1 cellular context compared by ENCODE assay signal in genomic region chr12:124679533-124680371, GRCh38.
TF ChIP-seq lines count a peak whose summit lies in the region.

No MANE protein-coding gene starts in this region.

TF ChIP-seq in HepG2, 621 proteins besides CTCF, POLR2A, EP300 and RAD21 (continued from another document):
- peak; percentile 68; the same call in 1 of the 2 replicates for TF ChIP-seq ZNF292 (CRISPR knock-in tag; IDR thresholded peaks at IDR 0.05; ENCODE audit: borderline replicate concordance, low read depth)
- no peak for TF ChIP-seq NONO (IDR thresholded peaks at IDR 0.05)
- TF ChIP-seq NONO (CRISPR knock-in tag; conservative IDR thresholded peaks at IDR 0.05), result 0 out of 2 replicates have a peak, but pooled peaks have one; percentile 19
- peak; percentile 22; the same call in 1 of the 2 replicates for TF ChIP-seq TAF1 (CRISPR knock-in tag; IDR thresholded peaks at IDR 0.05)
- TF ChIP-seq, protein P1, sequence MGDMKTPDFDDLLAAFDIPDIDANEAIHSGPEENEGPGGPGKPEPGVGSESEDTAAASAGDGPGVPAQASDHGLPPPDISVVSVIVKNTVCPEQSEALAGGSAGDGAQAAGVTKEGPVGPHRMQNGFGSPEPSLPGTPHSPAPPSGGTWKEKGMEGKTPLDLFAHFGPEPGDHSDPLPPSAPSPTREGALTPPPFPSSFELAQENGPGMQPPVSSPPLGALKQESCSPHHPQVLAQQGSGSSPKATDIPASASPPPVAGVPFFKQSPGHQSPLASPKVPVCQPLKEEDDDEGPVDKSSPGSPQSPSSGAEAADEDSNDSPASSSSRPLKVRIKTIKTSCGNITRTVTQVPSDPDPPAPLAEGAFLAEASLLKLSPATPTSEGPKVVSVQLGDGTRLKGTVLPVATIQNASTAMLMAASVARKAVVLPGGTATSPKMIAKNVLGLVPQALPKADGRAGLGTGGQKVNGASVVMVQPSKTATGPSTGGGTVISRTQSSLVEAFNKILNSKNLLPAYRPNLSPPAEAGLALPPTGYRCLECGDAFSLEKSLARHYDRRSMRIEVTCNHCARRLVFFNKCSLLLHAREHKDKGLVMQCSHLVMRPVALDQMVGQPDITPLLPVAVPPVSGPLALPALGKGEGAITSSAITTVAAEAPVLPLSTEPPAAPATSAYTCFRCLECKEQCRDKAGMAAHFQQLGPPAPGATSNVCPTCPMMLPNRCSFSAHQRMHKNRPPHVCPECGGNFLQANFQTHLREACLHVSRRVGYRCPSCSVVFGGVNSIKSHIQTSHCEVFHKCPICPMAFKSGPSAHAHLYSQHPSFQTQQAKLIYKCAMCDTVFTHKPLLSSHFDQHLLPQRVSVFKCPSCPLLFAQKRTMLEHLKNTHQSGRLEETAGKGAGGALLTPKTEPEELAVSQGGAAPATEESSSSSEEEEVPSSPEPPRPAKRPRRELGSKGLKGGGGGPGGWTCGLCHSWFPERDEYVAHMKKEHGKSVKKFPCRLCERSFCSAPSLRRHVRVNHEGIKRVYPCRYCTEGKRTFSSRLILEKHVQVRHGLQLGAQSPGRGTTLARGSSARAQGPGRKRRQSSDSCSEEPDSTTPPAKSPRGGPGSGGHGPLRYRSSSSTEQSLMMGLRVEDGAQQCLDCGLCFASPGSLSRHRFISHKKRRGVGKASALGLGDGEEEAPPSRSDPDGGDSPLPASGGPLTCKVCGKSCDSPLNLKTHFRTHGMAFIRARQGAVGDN (CRISPR knock-in tag; IDR thresholded peaks at IDR 0.05), result peak; percentile 58
- 0 out of 2 replicates have a peak, but pooled peaks have one; percentile 21 for TF ChIP-seq ZNF605 (CRISPR knock-in tag; IDR thresholded peaks at IDR 0.05)
- TF ChIP-seq, protein P2, sequence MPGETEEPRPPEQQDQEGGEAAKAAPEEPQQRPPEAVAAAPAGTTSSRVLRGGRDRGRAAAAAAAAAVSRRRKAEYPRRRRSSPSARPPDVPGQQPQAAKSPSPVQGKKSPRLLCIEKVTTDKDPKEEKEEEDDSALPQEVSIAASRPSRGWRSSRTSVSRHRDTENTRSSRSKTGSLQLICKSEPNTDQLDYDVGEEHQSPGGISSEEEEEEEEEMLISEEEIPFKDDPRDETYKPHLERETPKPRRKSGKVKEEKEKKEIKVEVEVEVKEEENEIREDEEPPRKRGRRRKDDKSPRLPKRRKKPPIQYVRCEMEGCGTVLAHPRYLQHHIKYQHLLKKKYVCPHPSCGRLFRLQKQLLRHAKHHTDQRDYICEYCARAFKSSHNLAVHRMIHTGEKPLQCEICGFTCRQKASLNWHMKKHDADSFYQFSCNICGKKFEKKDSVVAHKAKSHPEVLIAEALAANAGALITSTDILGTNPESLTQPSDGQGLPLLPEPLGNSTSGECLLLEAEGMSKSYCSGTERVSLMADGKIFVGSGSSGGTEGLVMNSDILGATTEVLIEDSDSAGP (CRISPR knock-in tag; IDR thresholded peaks at IDR 0.05; ENCODE audit: borderline replicate concordance), result peak; percentile 44; the same call in 1 of the 2 replicates
- TF ChIP-seq CCDC6 (CRISPR knock-in tag; IDR thresholded peaks at IDR 0.05), result peak; percentile 23; the same call in 1 of the 2 replicates
